Comparison of ENCODE assay signal across 1 cellular context in the genomic region with DNA sequence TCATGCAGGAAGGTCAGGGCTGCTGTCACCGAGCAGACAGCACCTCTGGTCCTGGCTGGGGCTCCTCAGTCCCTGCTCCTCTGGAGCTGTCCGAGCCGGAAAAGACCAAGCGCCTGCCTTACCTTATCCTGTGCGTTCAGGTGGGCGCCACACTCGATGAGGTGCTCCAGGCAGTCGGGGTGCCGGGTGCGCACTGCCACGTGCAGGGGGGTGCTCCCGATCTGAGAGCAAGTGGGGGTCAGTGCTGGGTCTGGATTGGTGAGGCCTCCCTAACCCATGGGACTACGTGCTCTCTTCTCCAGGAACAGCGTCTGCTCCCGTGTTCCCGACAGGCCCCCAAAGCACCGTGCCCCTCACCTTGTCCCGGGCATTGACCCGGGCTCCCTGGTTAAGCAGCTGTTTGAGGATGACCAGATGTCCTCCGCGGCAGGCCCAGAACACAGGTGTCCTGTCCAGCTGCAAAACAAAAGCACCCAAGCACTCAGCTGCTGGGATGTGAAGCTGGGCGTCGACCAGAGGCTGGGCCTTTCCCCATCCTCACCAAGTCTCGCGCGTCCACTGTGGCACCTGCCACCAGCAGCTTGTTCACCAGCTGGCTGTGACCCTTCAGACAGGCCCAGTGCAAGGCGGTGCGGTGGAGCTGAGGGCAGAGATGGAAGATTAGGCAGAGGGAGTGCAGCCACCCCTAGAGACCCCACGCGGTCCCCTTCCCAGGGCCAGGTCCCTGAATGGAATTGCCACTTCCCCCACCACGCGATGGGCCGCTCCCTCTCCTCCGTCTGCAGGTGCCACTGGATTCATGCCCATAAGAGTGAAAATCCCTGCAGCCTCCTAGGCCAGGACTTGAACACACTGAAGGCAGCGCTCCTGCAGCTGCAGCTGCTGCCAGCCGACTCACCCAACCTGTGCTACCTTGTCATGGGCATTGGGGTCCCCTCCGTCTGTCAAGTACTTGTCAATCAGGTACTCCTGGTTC.
TF ChIP-seq lines count a peak whose summit lies in the region.

No MANE protein-coding gene starts in this region.

TF ChIP-seq in HepG2, 621 proteins besides CTCF, POLR2A, EP300 and RAD21 (continued from another document):
- TF ChIP-seq, protein P1, sequence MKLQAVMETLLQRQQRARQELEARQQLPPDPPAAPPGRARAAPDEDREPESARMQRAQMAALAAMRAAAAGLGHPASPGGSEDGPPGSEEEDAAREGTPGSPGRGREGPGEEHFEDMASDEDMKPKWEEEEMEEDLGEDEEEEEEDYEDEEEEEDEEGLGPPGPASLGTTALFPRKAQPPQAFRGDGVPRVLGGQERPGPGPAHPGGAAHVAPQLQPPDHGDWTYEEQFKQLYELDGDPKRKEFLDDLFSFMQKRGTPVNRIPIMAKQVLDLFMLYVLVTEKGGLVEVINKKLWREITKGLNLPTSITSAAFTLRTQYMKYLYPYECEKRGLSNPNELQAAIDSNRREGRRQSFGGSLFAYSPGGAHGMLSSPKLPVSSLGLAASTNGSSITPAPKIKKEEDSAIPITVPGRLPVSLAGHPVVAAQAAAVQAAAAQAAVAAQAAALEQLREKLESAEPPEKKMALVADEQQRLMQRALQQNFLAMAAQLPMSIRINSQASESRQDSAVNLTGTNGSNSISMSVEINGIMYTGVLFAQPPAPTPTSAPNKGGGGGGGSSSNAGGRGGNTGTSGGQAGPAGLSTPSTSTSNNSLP (IDR thresholded peaks at IDR 0.05; ENCODE audit: low read depth, low read length), result no peak
- TF ChIP-seq ZNF564 (CRISPR knock-in tag; IDR thresholded peaks at IDR 0.05), result no peak
- peak; percentile 16 for TF ChIP-seq RBM22 (optimal IDR thresholded peaks at IDR 0.05; ENCODE audit: low read length)
